Comparison of ENCODE assay signal across 8 cellular contexts in the genomic region with DNA sequence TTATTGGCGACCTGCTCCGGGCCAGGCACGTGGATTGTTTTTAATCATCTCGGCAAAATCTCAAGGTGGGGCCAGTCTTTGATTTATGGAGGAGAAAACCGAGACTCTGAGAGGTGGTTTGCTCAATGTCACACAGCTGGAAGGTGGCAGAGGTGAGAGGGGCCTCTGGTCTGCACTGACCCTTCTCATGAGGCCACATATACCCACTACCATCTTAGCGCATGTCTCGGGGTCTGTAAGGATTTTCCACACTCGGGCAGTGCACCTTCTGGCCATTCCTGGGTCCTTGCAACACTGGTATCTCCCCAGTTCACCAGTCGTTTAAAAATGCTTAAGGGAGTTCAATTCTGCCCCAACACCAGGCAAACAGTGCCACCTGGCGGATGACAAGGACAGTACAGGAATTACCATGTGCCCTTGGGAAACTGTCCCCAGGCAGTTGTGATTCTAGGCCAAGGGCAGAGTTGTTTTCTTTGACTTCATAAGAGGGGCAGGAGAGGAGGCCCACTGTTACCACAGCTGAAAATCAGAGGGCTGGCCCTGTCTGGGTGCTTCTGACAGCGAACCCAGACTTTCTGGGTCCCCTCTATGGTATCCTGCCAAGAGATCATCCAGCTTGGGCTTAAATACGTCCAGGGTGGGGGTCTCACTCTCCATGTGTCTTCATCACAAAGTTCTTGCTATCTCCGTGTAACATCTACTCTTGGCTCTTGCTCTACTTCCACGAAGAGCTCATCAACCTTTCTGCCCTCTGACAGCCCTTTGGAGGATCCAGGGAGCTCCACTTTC. TPM values are rescaled to one million over a fixed set of nuclear protein-coding genes. Genes with fewer than 3 reads are reported as not detected.
DNase-seq lines count a peak whose midpoint lies in the region; ATAC-seq and TF ChIP-seq lines count a peak whose summit lies in the region.

No MANE protein-coding gene starts in this region.

- H3K9me3 ChIP-seq in heart left ventricle (peaks cover 0 to 6% (median 0%) of the 10 kb centered on the region in 12 donors), prostate gland (no peaks in the 10 kb centered on the region), uterus (no peaks in the 10 kb centered on the region)

- H3K27me3 ChIP-seq in heart left ventricle (no peaks in the 10 kb centered on the region), prostate gland (replicated peaks; ENCODE audit: insufficient read depth) (no peaks in the 10 kb centered on the region), uterus (no peaks in the 10 kb centered on the region)

- DNase-seq in GM12865 (ENCODE audit: low read depth) (peak; percentile 83), NCI-H1417 treated with DMSO at 0.1 percent for 48 hours (lab: John Stamatoyannopoulos, UW) (peak; percentile 13), SW480 (ENCODE audit: low spot score) (peak; percentile 82), heart left ventricle (peak; percentile 70 to 85 (median 76)), prostate gland (ENCODE audit: low spot score) (peak; percentile 70), uterus (peak; percentile 76 to 77)
- DNase-seq in activated naive CD8-positive, alpha-beta T cell treated with anti-CD3 and anti-CD28 coated beads, Interleukin-2, amount 50 U/mL, for 16 hours (ENCODE audit: low read depth, low spot score): peak; percentile 80

- peak; percentile 69 to 91 (median 90) for ATAC-seq in heart left ventricle
- no peak for ATAC-seq in HG03442 (IDR thresholded peaks at IDR 0.05; ENCODE audit: unreplicated experiment)

- H3K36me3 ChIP-seq in heart left ventricle (no peaks in the 10 kb centered on the region), prostate gland (no peaks in the 10 kb centered on the region), uterus (no peaks in the 10 kb centered on the region)

- TF ChIP-seq CTCF in GM12865 (IDR thresholded peaks at IDR 0.05; ENCODE audit: insufficient read depth, low read depth, low read length, missing control alignments) (peak; percentile 86), heart left ventricle (IDR thresholded peaks at IDR 0.05) (peak; percentile 80 to 94 (median 88)), prostate gland (IDR thresholded peaks at IDR 0.05) (peak; percentile 83 to 95 (median 92)), uterus (IDR thresholded peaks at IDR 0.05) (peak; percentile 86 to 95 (median 91))

- no peak for TF ChIP-seq POLR2A in heart left ventricle (IDR thresholded peaks at IDR 0.05)
- no peak for TF ChIP-seq POLR2A in prostate gland (IDR thresholded peaks at IDR 0.05)
- TF ChIP-seq POLR2A in uterus (IDR thresholded peaks at IDR 0.05): no peak

- H3K4me3 ChIP-seq in GM12865 (ENCODE audit: low read depth, low read length) (no peak overlapping the region), heart left ventricle (no peak overlapping the region), prostate gland (no peak overlapping the region), uterus (no peak overlapping the region)

- H3K27ac ChIP-seq in heart left ventricle (peak overlapping the region in 1 of 12 donors; percentile 23), prostate gland (no peak overlapping the region), uterus (no peak overlapping the region)

- 34 to 48% (median 35%) methylated on average over 10 to 14 of the region's 14 CpGs for WGBS in heart left ventricle, 4 donors
- 24% methylated on average over 14 of the region's 14 CpGs for WGBS in prostate gland

- intact Hi-C loops in heart left ventricle (cut with DNase I) (loop anchor here (1.0 to 10.0 kb wide), 10 partner anchors 70 to 640 kb away; a partner anchor contains a TSS), prostate gland (cut with DNase I) (loop anchor here (1.0 to 5.0 kb wide), 2 partner anchors 145 to 287 kb away; a partner anchor contains a TSS), uterus (cut with DNase I; ENCODE audit: low total_unique reads) (loop anchor here (2.0 kb wide), 1 partner anchor 287 kb away; no protein-coding TSS in a partner anchor)

- peaks cover 0 to 13% (median 0%) of the 10 kb centered on the region in 12 donors for H3K4me1 ChIP-seq in heart left ventricle
- no peaks in the 10 kb centered on the region for H3K4me1 ChIP-seq in prostate gland (replicated peaks)
- no peaks in the 10 kb centered on the region for H3K4me1 ChIP-seq in uterus

RNA-seq across cellular contexts. Expression of a gene that starts 39.4 kb away (rescaled TPM):
- total RNA-seq in heart left ventricle (10 to 100 TPM; 15.1 to 37.2 (median 20.8) TPM), prostate gland (10 to 100 TPM; 69.2 to 71.0 TPM), uterus (10 to 100 TPM in 3 of 4 donors, 1 to 10 TPM in 1; 10.0 to 66.1 (median 15.3) TPM)
- polyA plus RNA-seq in heart left ventricle: 10 to 100 TPM; 17.2 to 23.0 TPM

RNA-seq across cellular contexts. Expression of a gene that starts 50.3 kb away (rescaled TPM):
- total RNA-seq in heart left ventricle (10 to 100 TPM; 15.7 to 41.0 (median 25.4) TPM), prostate gland (100 to 1,000 TPM in 1 of 2 donors, 10 to 100 TPM in 1; 67.0 to 145 TPM), uterus (10 to 100 TPM; 26.3 to 61.7 (median 32.2) TPM)
- 10 to 100 TPM; 25.0 to 42.2 TPM for polyA plus RNA-seq in heart left ventricle

Comparison
In these comparisons a context has a peak if more than half of its experiments do, and no peak if none do; other contexts are left out.
1. DNase-seq: peak in every context shown above with its lines; median percentile 83 in GM12865; 82 in SW480; 80 in activated naive CD8-positive, alpha-beta T cell treated with anti-CD3 and anti-CD28 coated beads, Interleukin-2, amount 50 U/mL, for 16 hours; 76 in uterus; 76 in heart left ventricle; 70 in prostate gland; 13 in NCI-H1417 treated with DMSO at 0.1 percent for 48 hours.